8 cellular contexts compared by ENCODE assay signal in genomic region chr2:111747410-111748115, GRCh38.
A peak's percentile ranks its signal among the peaks of the same experiment; 100 is the strongest.
DNase-seq lines count a peak whose midpoint lies in the region; ATAC-seq and TF ChIP-seq lines count a peak whose summit lies in the region.
"Not testable (repeated sequence)": the region's sequence is repeated elsewhere in the genome, so short reads cannot be mapped to it uniquely, and the experiment has no call there.

No MANE protein-coding gene starts in this region.

- not testable (repeated sequence) for H3K9me2 ChIP-seq in PC-3 (replicated peaks; ENCODE audit: low read length)

- not testable (repeated sequence) for H4K20me1 ChIP-seq in PC-3 (ENCODE audit: low read length)

- not testable (repeated sequence) for H3K9ac ChIP-seq in PC-3 (ENCODE audit: low read length)

- H3K9me3 ChIP-seq in PC-3 (ENCODE audit: low read length); upper lobe of right lung: not testable (repeated sequence)

- not testable (repeated sequence) for H3K27me3 ChIP-seq in PC-3 (ENCODE audit: low read length); upper lobe of right lung

- not testable (repeated sequence) for H3K4me3 ChIP-seq in PC-3 (ENCODE audit: low read length); choroid plexus epithelial cell (ENCODE audit: low read depth, low read length); upper lobe of right lung

- POLR2A ChIA-PET in PC-3 (lab: Charles Lee; ENCODE audit: unreplicated experiment) = not testable (repeated sequence)

- CTCF ChIA-PET in PC-3 (lab: Charles Lee) = not testable (repeated sequence)

- ATAC-seq in GM18505 (IDR thresholded peaks at IDR 0.05; ENCODE audit: unreplicated experiment) (peak; percentile 79), HG02759 (IDR thresholded peaks at IDR 0.05; ENCODE audit: unreplicated experiment) (peak; percentile 89), PC-3 (peak; percentile 88), left lobe of liver (peak; percentile 95), upper lobe of right lung (peak; percentile 95)

- not testable (repeated sequence) for H3K4me2 ChIP-seq in PC-3 (ENCODE audit: low read length)

- BruUV-seq in PC-3 (replicated peaks; lab: Mats Ljungman, UMichigan) = not testable (repeated sequence)

- not testable (repeated sequence) for TF ChIP-seq POLR2A in GM18505 (IDR thresholded peaks at IDR 0.05; ENCODE audit: borderline replicate concordance, extremely low read depth, insufficient read depth, insufficient read length)

- TF ChIP-seq CTCF in PC-3 (conservative IDR thresholded peaks at IDR 0.05; ENCODE audit: low read depth, low read length) (peak; percentile 35; the same call in 1 of the 2 replicates), choroid plexus epithelial cell (conservative IDR thresholded peaks at IDR 0.05; ENCODE audit: low read depth, low read length) (peak; percentile 51), upper lobe of right lung (IDR thresholded peaks at IDR 0.05) (peak; percentile 52)

- not testable (repeated sequence) for H3K27ac ChIP-seq in PC-3 (ENCODE audit: low read length); upper lobe of right lung

- H3F3A ChIP-seq in PC-3 (ENCODE audit: low read length, unreplicated experiment) = not testable (repeated sequence)

- not testable (repeated sequence) for H3K36me3 ChIP-seq in PC-3 (ENCODE audit: low read depth, low read length); upper lobe of right lung

- not testable (repeated sequence) for H2AFZ ChIP-seq in PC-3 (ENCODE audit: low read length)

- H3K4me1 ChIP-seq in PC-3 (ENCODE audit: insufficient read depth, low read length); upper lobe of right lung: not testable (repeated sequence)

- intact Hi-C loops in PC-3 (cut with micrococcal nuclease); upper lobe of right lung (cut with DNase I): not testable (repeated sequence)

- not testable (repeated sequence) for H3K79me2 ChIP-seq in PC-3 (ENCODE audit: low read length)

- not testable (repeated sequence) for DNase-seq in PC-3; choroid plexus epithelial cell (ENCODE audit: low read depth); upper lobe of right lung
- DNase-seq in activated CD8-positive, alpha-beta memory T cell treated with anti-CD3 and anti-CD28 coated beads, Interleukin-2, amount 50 U/mL, for 48 hours = peak; percentile 86
- peak; percentile 76 for DNase-seq in left lobe of liver (ENCODE audit: low spot score)
- peak; percentile 60 to 71 for DNase-seq in stimulated activated CD4-positive, alpha-beta T cell treated with anti-CD3 and anti-CD28 coated beads, Interleukin-15, amount 100 ng/mL, for 48 hours (ENCODE audit: low read depth in 2 of 2)
